In genomic region chr11:113474362-113475159, GRCh38 we compare ENCODE assay signal across 9 cellular contexts. TPM values are rescaled to one million over a fixed set of nuclear protein-coding genes. Genes with fewer than 3 reads are reported as not detected.
DNase-seq lines count a peak whose midpoint lies in the region; ATAC-seq and TF ChIP-seq lines count a peak whose summit lies in the region.
"Had no signal": no experiment of that assay in that cellular context is flagged by ENCODE, and none has a peak within 500 bp of the region (broad histone marks: within the 10 kb centered on the region; RNA-seq: fewer than 3 reads in every experiment).

No MANE protein-coding gene starts in this region.

- no peaks in the 10 kb centered on the region for H3K36me3 Mint-ChIP-seq in WTC11
- H3K36me3 Mint-ChIP-seq: IgD-negative memory B cell had no signal

- ATAC-seq in WTC11 (peak; percentile 67), left colon (peak; percentile 89), GM21360 (IDR thresholded peaks at IDR 0.05; ENCODE audit: unreplicated experiment) (no peak)

- H3K9me3 Mint-ChIP-seq in WTC11 = no peaks in the 10 kb centered on the region

- peak; percentile 46 for DNase-seq in Caki2 (ENCODE audit: low read depth)
- peak; percentile 64 for DNase-seq in HuH-7.5 (ENCODE audit: low spot score)
- DNase-seq in WTC11 (ENCODE audit: low spot score) = peak; percentile 96
- DNase-seq in choroid plexus epithelial cell (ENCODE audit: low read depth) = peak; percentile 83
- DNase-seq in left colon = peak; percentile 63 to 79
- DNase-seq in stimulated activated CD4-positive, alpha-beta T cell treated with anti-CD3 and anti-CD28 coated beads, Interleukin-4, amount 100 ng/mL, for 4 hours = peak; percentile 15 to 29
- no peak for DNase-seq in NCI-H774 (lab: John Stamatoyannopoulos, UW)

- H3K4me3 Mint-ChIP-seq in WTC11 = peak overlapping the region; percentile 67

- no peak for TF ChIP-seq CTCF in WTC11 (IDR thresholded peaks at IDR 0.05)
- TF ChIP-seq CTCF in choroid plexus epithelial cell (conservative IDR thresholded peaks at IDR 0.05; ENCODE audit: low read depth, low read length) = no peak

- H3K4me1 Mint-ChIP-seq in WTC11 = peaks cover 18% of the 10 kb centered on the region

- H3K27ac Mint-ChIP-seq in WTC11 = no peak overlapping the region
- H3K27ac Mint-ChIP-seq: IgD-negative memory B cell had no signal

- CTCF ChIA-PET in WTC11 (lab: Charles Lee) = interaction anchor here (0.6 to 1.7 kb wide), 3 partner anchors 17 to 185 kb away, joined by 3 to 6 read pairs (median 4); no protein-coding TSS in a partner anchor

- peaks cover 42% of the 10 kb centered on the region for H3K27me3 Mint-ChIP-seq in WTC11 (ENCODE audit: low read depth)

- POLR2A ChIA-PET in WTC11 (lab: Charles Lee) = interaction anchor here (0.6 to 1.0 kb wide), 2 partner anchors 11 to 160 kb away, joined by 3 to 5 read pairs; partner anchors contain the start of gene TTC12

- no peak overlapping the region for H3K4me3 ChIP-seq in choroid plexus epithelial cell (ENCODE audit: low read depth, low read length)

- in situ Hi-C loops in Caki2 (cut with HindIII; ENCODE audit: low pct_unique_long_range_greater_than_20kb, low sequenced_read_pairs) = no loop called here

- intact Hi-C loops in left colon (cut with DNase I, micrococcal nuclease) = loop anchor here in 1 of 2 donors (10.0 kb wide), 1 partner anchor 60 kb away; no protein-coding TSS in a partner anchor

TF ChIP-seq in WTC11, 78 proteins besides CTCF, POLR2A, EP300 and RAD21 (continues in another document):
- TF ChIP-seq ZNF219 (CRISPR knock-in tag; IDR thresholded peaks at IDR 0.05; ENCODE audit: borderline replicate concordance) (peak; percentile 81; the same call in 1 of the 2 replicates), ZNF671 (CRISPR knock-in tag; IDR thresholded peaks at IDR 0.05) (no peak), ZBTB21 (CRISPR knock-in tag; IDR thresholded peaks at IDR 0.05; ENCODE audit: borderline replicate concordance) (peak; percentile 90), HMGXB4 (CRISPR knock-in tag; IDR thresholded peaks at IDR 0.05) (0 out of 2 replicates have a peak, but pooled peaks have one; percentile 26), ETV6 (CRISPR knock-in tag; IDR thresholded peaks at IDR 0.05) (peak; percentile 96), GABPB1 (CRISPR knock-in tag; IDR thresholded peaks at IDR 0.05) (no peak), ESRRA (CRISPR knock-in tag; IDR thresholded peaks at IDR 0.05; ENCODE audit: borderline replicate concordance) (no peak; the same call in 1 of the 2 replicates), ATF6 (CRISPR knock-in tag; IDR thresholded peaks at IDR 0.05) (0 out of 2 replicates have a peak, but pooled peaks have one; percentile 31), ZNF281 (CRISPR knock-in tag; IDR thresholded peaks at IDR 0.05) (0 out of 2 replicates have a peak, but pooled peaks have one; percentile 59), USF1 (CRISPR knock-in tag; IDR thresholded peaks at IDR 0.05) (peak; percentile 65), ZNF532 (CRISPR knock-in tag; IDR thresholded peaks at IDR 0.05; ENCODE audit: borderline replicate concordance) (no peak), E2F1 (CRISPR knock-in tag; IDR thresholded peaks at IDR 0.05) (no peak)

RNA-seq across cellular contexts. Expression of gene DRD2, which starts 0.6 kb away (rescaled TPM):
- not detected in 2 replicates for total RNA-seq in Caki2 (2014; rRNA removed; shearing (Covaris generic); ENCODE audit: low replicate concordance)
- total RNA-seq in WTC11 (2021) (0.11 to 0.20 TPM in 2 of 3 replicates, not detected in the other), left colon (under 1 TPM; 0.31 to 0.36 TPM)
